ENCODE assay signal across 9 cellular contexts in genomic region chr2:43677783-43678182, GRCh38. TPM values are rescaled to one million over a fixed set of nuclear protein-coding genes. Genes with fewer than 3 reads are reported as not detected.
"Had no signal": no experiment of that assay in that cellular context is flagged by ENCODE, and none has a peak within 500 bp of the region (broad histone marks: within the 10 kb centered on the region; RNA-seq: fewer than 3 reads in every experiment).

No MANE protein-coding gene starts in this region.

RNA-seq across cellular contexts. Expression of gene C1GALT1C1L, which starts 1.6 kb away (rescaled TPM):
- total RNA-seq: activated naive CD4-positive, alpha-beta T cell treated with anti-CD3 and anti-CD28 coated beads for 36 hours; activated naive CD8-positive, alpha-beta T cell treated with anti-CD3 and anti-CD28 coated beads, Interleukin-2, amount 10 ng/mL, durations not matched to agents 7 days and 5 days; activated T-helper 1 cell treated with anti-CD3 and anti-CD28 coated beads, Interleukin-12 subunit alpha, Interleukin-12 subunit beta, Interleukin-2, Interleukin-4 antibody, amounts not matched to agents 30 ng/mL and 10 ng/mL and 1 ng/mL, durations not matched to agents 14 hours and 24 hours and 36 hours; activated T-helper 17 cell treated with anti-CD3 and anti-CD28 coated beads, Interleukin-2, amount 50 U/mL, for 72 hours; ascending aorta; astrocyte; bronchial epithelial cell; cardiac muscle cell; chondrocyte had no signal
